In genomic region chr12:121784460-121784859, GRCh38 we compare ENCODE assay signal across 9 cellular contexts. TPM values are rescaled to one million over a fixed set of nuclear protein-coding genes. Genes with fewer than 3 reads are reported as not detected.
DNase-seq lines count a peak whose midpoint lies in the region; TF ChIP-seq lines count a peak whose summit lies in the region.
"Had no signal": no experiment of that assay in that cellular context is flagged by ENCODE, and none has a peak within 500 bp of the region (broad histone marks: within the 10 kb centered on the region; RNA-seq: fewer than 3 reads in every experiment).

No MANE protein-coding gene starts in this region.

- DNase-seq in EL = peak; percentile 88
- peak; percentile 99 for DNase-seq in RKO (ENCODE audit: low spot score)
- peak; percentile 55 for DNase-seq in dedifferentiated amniotic fluid mesenchymal stem cell (ENCODE audit: extremely low spot score)
- DNase-seq in osteoblast (ENCODE audit: insufficient read length, low spot score, missing footprints) = peak; percentile 95
- DNase-seq in NCI-H345 treated with DMSO at 0.1 percent for 48 hours (lab: John Stamatoyannopoulos, UW; ENCODE audit: unreplicated experiment) = no peak
- no peak for DNase-seq in NCI-H69 (lab: John Stamatoyannopoulos, UW)
- no peak for DNase-seq in NCI-H2107 (lab: John Stamatoyannopoulos, UW)
- no peak for DNase-seq in NK-92 treated with Interleukin-12 subunit alpha and Interleukin-12 subunit beta, amount 100 ng/mL, for 24 hours (lab: John Stamatoyannopoulos, UW)
- DNase-seq: islet precursor cell had no signal

- H2AFZ ChIP-seq in osteoblast (ENCODE audit: low read length) = no peak overlapping the region

- peaks cover 15% of the 10 kb centered on the region for H4K20me1 ChIP-seq in osteoblast (ENCODE audit: insufficient read depth, low read length)

- no peak for TF ChIP-seq CTCF in osteoblast (IDR thresholded peaks at IDR 0.05; ENCODE audit: extremely low read depth, low read depth, low read length)

- no peaks in the 10 kb centered on the region for H3K79me2 ChIP-seq in osteoblast (ENCODE audit: insufficient read depth, low read length)

- no peaks in the 10 kb centered on the region for H3K27me3 ChIP-seq in osteoblast (ENCODE audit: insufficient read depth, low read length)

- no peaks in the 10 kb centered on the region for H3K9me3 ChIP-seq in osteoblast (ENCODE audit: low read depth, low read length)

- H3K36me3 ChIP-seq in osteoblast (ENCODE audit: insufficient read depth, low read length) = peaks cover 3% of the 10 kb centered on the region

- peak overlapping the region; percentile 68 for H3K4me2 ChIP-seq in osteoblast (ENCODE audit: insufficient read depth, low read length)

- H3K4me1 ChIP-seq in osteoblast (ENCODE audit: insufficient read depth, low read length) = peaks cover 34% of the 10 kb centered on the region

- peak overlapping the region; percentile 47 for H3K27ac ChIP-seq in osteoblast (ENCODE audit: low read depth, low read length)

- no peak overlapping the region for H3K4me3 ChIP-seq in osteoblast (ENCODE audit: insufficient read depth, low read length)

RNA-seq across cellular contexts. Expression of gene RHOF, which starts 9.0 kb away (rescaled TPM):
- total RNA-seq in osteoblast = 6.2 and 8.3 TPM in 2 replicates

RNA-seq across cellular contexts. Expression of gene SETD1B, which starts 19.3 kb away (rescaled TPM):
- total RNA-seq in osteoblast = 5.0 and 5.8 TPM in 2 replicates

Comparison
In these comparisons a context has a peak if more than half of its experiments do, and no peak if none do; other contexts are left out.
1. DNase-seq: peak in EL (single experiment), RKO (single experiment), dedifferentiated amniotic fluid mesenchymal stem cell (single experiment) and osteoblast (single experiment); none in NCI-H345 treated with DMSO at 0.1 percent for 48 hours (single experiment), NCI-H69 (single experiment), NCI-H2107 (single experiment) and NK-92 treated with Interleukin-12 subunit alpha and Interleukin-12 subunit beta, amount 100 ng/mL, for 24 hours (single experiment).